In genomic region chr17:39548494-39548893, GRCh38 we compare ENCODE assay signal across 9 cellular contexts. TPM values are rescaled to one million over a fixed set of nuclear protein-coding genes. Genes with fewer than 3 reads are reported as not detected.
"Had no signal": no experiment of that assay in that cellular context is flagged by ENCODE, and none has a peak within 500 bp of the region (broad histone marks: within the 10 kb centered on the region; RNA-seq: fewer than 3 reads in every experiment).

No MANE protein-coding gene starts in this region.

- H3K27ac ChIP-seq: cardiac muscle cell, pancreas, transverse colon had no signal

- H3K4me1 ChIP-seq: pancreas, transverse colon had no signal

- H3K4me3 ChIP-seq: cardiac muscle cell, pancreas, transverse colon had no signal

- DNase-seq: cortex of kidney had no signal

- H3K9me3 ChIP-seq: pancreas, transverse colon had no signal

- H3K27me3 ChIP-seq: cardiac muscle cell, pancreas, transverse colon had no signal

RNA-seq across cellular contexts. Expression of gene NEUROD2, which starts 59.2 kb away (rescaled TPM):
- total RNA-seq: cardiac muscle cell, fibroblast of lung, glomerular endothelial cell, lung microvascular endothelial cell, pancreas, T-helper 17 cell, transverse colon, WTC11 had no signal
